Comparison of ENCODE assay signal across 10 cellular contexts in genomic region chr20:50762435-50763201, GRCh38. TPM values are rescaled to one million over a fixed set of nuclear protein-coding genes. Genes with fewer than 3 reads are reported as not detected.
DNase-seq lines count a peak whose midpoint lies in the region; ATAC-seq and TF ChIP-seq lines count a peak whose summit lies in the region.
"Had no signal": no experiment of that assay in that cellular context is flagged by ENCODE, and none has a peak within 500 bp of the region (broad histone marks: within the 10 kb centered on the region; RNA-seq: fewer than 3 reads in every experiment).

No MANE protein-coding gene starts in this region.

- ATAC-seq in esophagus mucosa: peak; percentile 45
- ATAC-seq in activated T-cell treated with anti-CD3 and anti-CD28 coated beads, Interleukin-2, amount 50 U/mL, for 4 hours: no peak
- ATAC-seq in CD4-positive, alpha-beta T cell (ENCODE audit: poor library complexity): no peak
- no peak for ATAC-seq in stimulated activated effector memory CD8-positive, alpha-beta T cell treated with anti-CD3 and anti-CD28 coated beads, Interleukin-12 subunit alpha, Interleukin-12 subunit beta, amount 100 ng/mL, for 72 hours

- no peaks in the 10 kb centered on the region for H3K36me3 Mint-ChIP-seq in activated T-cell treated with anti-CD3 and anti-CD28 coated beads, Interleukin-2, amount 50 U/mL, for 4 hours (ENCODE audit: insufficient read depth)
- no peaks in the 10 kb centered on the region for H3K36me3 Mint-ChIP-seq in CD4-positive, alpha-beta T cell (ENCODE audit: low read depth)
- no peaks in the 10 kb centered on the region for H3K36me3 Mint-ChIP-seq in stimulated activated effector memory CD8-positive, alpha-beta T cell treated with anti-CD3 and anti-CD28 coated beads, Interleukin-12 subunit alpha, Interleukin-12 subunit beta, amount 100 ng/mL, for 72 hours
- H3K36me3 Mint-ChIP-seq: CD4-positive, CD25-positive, alpha-beta regulatory T cell; naive B cell had no signal

- DNase-seq in A172 (ENCODE audit: low spot score) (peak; percentile 64), NCI-H2196 (lab: John Stamatoyannopoulos, UW; ENCODE audit: unreplicated experiment) (peak; percentile 75)
- no peak for DNase-seq in activated T-cell treated with anti-CD3 and anti-CD28 coated beads, Interleukin-2, amount 50 U/mL, for 4 hours
- DNase-seq in stimulated activated CD4-positive, alpha-beta T cell treated with anti-CD3 and anti-CD28 coated beads, Interleukin-2, amount 100 ng/mL, for 48 hours: no peak
- no peak for DNase-seq in CD4-positive, alpha-beta T cell
- DNase-seq in stimulated activated effector memory CD8-positive, alpha-beta T cell treated with anti-CD3 and anti-CD28 coated beads, Interleukin-12 subunit alpha, Interleukin-12 subunit beta, amount 100 ng/mL, for 72 hours (ENCODE audit: low spot score in 2 of 2): no peak
- DNase-seq: CD4-positive, CD25-positive, alpha-beta regulatory T cell; naive B cell had no signal

- no peak overlapping the region for H3K4me3 Mint-ChIP-seq in activated T-cell treated with anti-CD3 and anti-CD28 coated beads, Interleukin-2, amount 50 U/mL, for 4 hours
- H3K4me3 Mint-ChIP-seq in CD4-positive, alpha-beta T cell: no peak overlapping the region
- H3K4me3 Mint-ChIP-seq in stimulated activated effector memory CD8-positive, alpha-beta T cell treated with anti-CD3 and anti-CD28 coated beads, Interleukin-12 subunit alpha, Interleukin-12 subunit beta, amount 100 ng/mL, for 72 hours: no peak overlapping the region
- H3K4me3 Mint-ChIP-seq: CD4-positive, CD25-positive, alpha-beta regulatory T cell; naive B cell had no signal

- no peak overlapping the region for H3K27ac ChIP-seq in CD4-positive, alpha-beta T cell (ENCODE audit: low read depth, low read length)

- H3K27me3 ChIP-seq in mucosa of stomach (ENCODE audit: control insufficient read depth, insufficient read depth, low read length): no peaks in the 10 kb centered on the region
- no peaks in the 10 kb centered on the region for H3K27me3 ChIP-seq in CD4-positive, alpha-beta T cell (ENCODE audit: control insufficient read depth, insufficient read depth, low read length)

- intact Hi-C loops in CD4-positive, alpha-beta T cell (cut with DNase I, micrococcal nuclease): loop anchor here in 1 of 2 experiments (10.0 kb wide), 1 partner anchor 118 kb away; no protein-coding TSS in a partner anchor

- H3K27me3 Mint-ChIP-seq in activated T-cell treated with anti-CD3 and anti-CD28 coated beads, Interleukin-2, amount 50 U/mL, for 4 hours (ENCODE audit: low read depth): no peaks in the 10 kb centered on the region
- no peaks in the 10 kb centered on the region for H3K27me3 Mint-ChIP-seq in CD4-positive, alpha-beta T cell

- H3K9me3 ChIP-seq in mucosa of stomach (ENCODE audit: control insufficient read depth, low read length): no peaks in the 10 kb centered on the region
- H3K9me3 ChIP-seq in CD4-positive, alpha-beta T cell (ENCODE audit: control insufficient read depth, low read length): no peaks in the 10 kb centered on the region

- no peaks in the 10 kb centered on the region for H3K4me1 Mint-ChIP-seq in activated T-cell treated with anti-CD3 and anti-CD28 coated beads, Interleukin-2, amount 50 U/mL, for 4 hours (ENCODE audit: low read depth)
- H3K4me1 Mint-ChIP-seq in CD4-positive, alpha-beta T cell (ENCODE audit: low read depth): no peaks in the 10 kb centered on the region
- no peaks in the 10 kb centered on the region for H3K4me1 Mint-ChIP-seq in stimulated activated effector memory CD8-positive, alpha-beta T cell treated with anti-CD3 and anti-CD28 coated beads, Interleukin-12 subunit alpha, Interleukin-12 subunit beta, amount 100 ng/mL, for 72 hours
- H3K4me1 Mint-ChIP-seq: CD4-positive, CD25-positive, alpha-beta regulatory T cell had no signal

- peaks cover 35% of the 10 kb centered on the region for H3K4me1 ChIP-seq in mucosa of stomach (ENCODE audit: control insufficient read depth, insufficient read depth, low read length)

- H3K9me3 Mint-ChIP-seq in activated T-cell treated with anti-CD3 and anti-CD28 coated beads, Interleukin-2, amount 50 U/mL, for 4 hours: no peaks in the 10 kb centered on the region
- H3K9me3 Mint-ChIP-seq in CD4-positive, alpha-beta T cell: no peaks in the 10 kb centered on the region
- no peaks in the 10 kb centered on the region for H3K9me3 Mint-ChIP-seq in stimulated activated effector memory CD8-positive, alpha-beta T cell treated with anti-CD3 and anti-CD28 coated beads, Interleukin-12 subunit alpha, Interleukin-12 subunit beta, amount 100 ng/mL, for 72 hours
- H3K9me3 Mint-ChIP-seq: CD4-positive, CD25-positive, alpha-beta regulatory T cell; naive B cell had no signal

- CTCF ChIA-PET in CD4-positive, alpha-beta T cell (lab: Charles Lee): no interaction called here

- H3K9ac ChIP-seq in mucosa of stomach (ENCODE audit: low read length): peak overlapping the region; percentile 52

- no peak overlapping the region for H3K4me3 ChIP-seq in mucosa of stomach (ENCODE audit: low read length)

- POLR2A ChIA-PET in CD4-positive, alpha-beta T cell (lab: Charles Lee): no interaction called here

- no peak overlapping the region for H3K27ac Mint-ChIP-seq in CD4-positive, alpha-beta T cell
- no peak overlapping the region for H3K27ac Mint-ChIP-seq in stimulated activated effector memory CD8-positive, alpha-beta T cell treated with anti-CD3 and anti-CD28 coated beads, Interleukin-12 subunit alpha, Interleukin-12 subunit beta, amount 100 ng/mL, for 72 hours
- H3K27ac Mint-ChIP-seq: CD4-positive, CD25-positive, alpha-beta regulatory T cell; naive B cell had no signal

- no peak for TF ChIP-seq CTCF in CD4-positive, alpha-beta T cell (IDR thresholded peaks at IDR 0.05)

- no peaks in the 10 kb centered on the region for H3K36me3 ChIP-seq in mucosa of stomach (ENCODE audit: control insufficient read depth, insufficient read depth, low read length)

RNA-seq across cellular contexts. Expression of gene PARD6B, which starts 31.2 kb away (rescaled TPM):
- total RNA-seq in A172 (2014; rRNA removed; shearing (Covaris generic)): 3.2 and 4.7 TPM in 2 replicates
- total RNA-seq in esophagus mucosa: 6.5 TPM
- 1 to 10 TPM; 6.8 to 9.4 (median 8.4) TPM for total RNA-seq in activated T-cell treated with anti-CD3 and anti-CD28 coated beads, Interleukin-2, amount 50 U/mL, for 4 hours
- 1 to 10 TPM; 5.6 to 8.2 TPM for total RNA-seq in CD4-positive, alpha-beta T cell

RNA-seq across cellular contexts. Expression of gene BCAS4, which starts 32.2 kb away (rescaled TPM):
- 21.4 and 43.8 TPM in 2 replicates for total RNA-seq in A172 (2014; rRNA removed; shearing (Covaris generic))
- total RNA-seq in esophagus mucosa: 0.96 TPM
- total RNA-seq in activated T-cell treated with anti-CD3 and anti-CD28 coated beads, Interleukin-2, amount 50 U/mL, for 4 hours: 10 to 100 TPM; 10.2 to 13.6 (median 12.7) TPM
- 10 to 100 TPM; 19.0 to 20.9 TPM for total RNA-seq in CD4-positive, alpha-beta T cell

Comparison
In these comparisons a context has a peak if more than half of its experiments do, and no peak if none do; other contexts are left out.
1. DNase-seq: peak in A172 (single experiment) and NCI-H2196 (single experiment); none in activated T-cell treated with anti-CD3 and anti-CD28 coated beads, Interleukin-2, amount 50 U/mL, for 4 hours (single experiment), stimulated activated CD4-positive, alpha-beta T cell treated with anti-CD3 and anti-CD28 coated beads, Interleukin-2, amount 100 ng/mL, for 48 hours (0 of 2), CD4-positive, alpha-beta T cell (0 of 10) and stimulated activated effector memory CD8-positive, alpha-beta T cell treated with anti-CD3 and anti-CD28 coated beads, Interleukin-12 subunit alpha, Interleukin-12 subunit beta, amount 100 ng/mL, for 72 hours (0 of 2).